In genomic region chr13:30464496-30465351, GRCh38 we compare ENCODE assay signal across 8 cellular contexts. TPM values are rescaled to one million over a fixed set of nuclear protein-coding genes. Genes with fewer than 3 reads are reported as not detected.
DNase-seq lines count a peak whose midpoint lies in the region; ATAC-seq and TF ChIP-seq lines count a peak whose summit lies in the region.

No MANE protein-coding gene starts in this region.

- TF ChIP-seq CTCF in liver (IDR thresholded peaks at IDR 0.05; ENCODE audit: low read depth, low read length, missing input control): no peak

- peak overlapping the region; percentile 98 to 99 for H3K27ac ChIP-seq in liver (ENCODE audit: low read depth in 1 of 2, low read length in 2 of 2)

- TF ChIP-seq RAD21 in liver (IDR thresholded peaks at IDR 0.05): no peak

- DNase-seq in SIG-M5 treated with dmso at 0.1 percent for 504 hours (lab: John Stamatoyannopoulos, UW; ENCODE audit: unreplicated experiment) (peak; percentile 65), SIG-M5 (lab: John Stamatoyannopoulos, UW) (no peak), NCI-H2196 treated with DMSO at 0.1 percent for 48 hours (lab: John Stamatoyannopoulos, UW; ENCODE audit: unreplicated experiment) (peak; percentile 6), dermis blood vessel endothelial cell (peak; percentile 81)
- DNase-seq in activated CD4-positive, alpha-beta T cell treated with anti-CD3 and anti-CD28 coated beads, Interleukin-2, amount 50 U/mL, for 24 hours (ENCODE audit: low read depth in 1 of 2, low spot score in 1 of 2): peak; percentile 59 to 60
- peak; percentile 82 for DNase-seq in stimulated activated CD4-positive, alpha-beta T cell treated with anti-CD3 and anti-CD28 coated beads, Interleukin-4, amount 100 ng/mL, for 4 hours

- under 1% methylated on average over 137 of the region's 139 CpGs for WGBS in liver

- no peaks in the 10 kb centered on the region for H3K27me3 ChIP-seq in liver (ENCODE audit: control insufficient read depth in 4 of 4, insufficient read depth in 4 of 4, low read length in 3 of 4)

- peaks cover 3 to 31% (median 21%) of the 10 kb centered on the region in 4 donors for H3K4me1 ChIP-seq in liver (ENCODE audit: control insufficient read depth in 4 of 4, insufficient read depth in 4 of 4, low read length in 3 of 4)

- ATAC-seq in HG02943 (IDR thresholded peaks at IDR 0.05; ENCODE audit: low read depth, unreplicated experiment): peak; percentile 30

- H3K4me3 ChIP-seq in liver (ENCODE audit: low read depth in 1 of 3, low read length in 3 of 3): peak overlapping the region; percentile 74 to 98 (median 91)

- H3K36me3 ChIP-seq in liver (ENCODE audit: control insufficient read depth in 4 of 4, insufficient read depth in 3 of 4, low read depth in 1 of 4, low read length in 3 of 4): peaks cover 0 to 8% (median 5%) of the 10 kb centered on the region in 4 donors

- peak overlapping the region; percentile 89 to 96 for H3K9ac ChIP-seq in liver (ENCODE audit: low read depth in 1 of 2, low read length in 2 of 2)

- H3K9me3 ChIP-seq in liver (ENCODE audit: control insufficient read depth in 4 of 4, low read length in 3 of 4): no peaks in the 10 kb centered on the region

TF ChIP-seq in liver, 16 proteins besides CTCF, POLR2A, EP300 and RAD21:
- TF ChIP-seq FOXA2 (IDR thresholded peaks at IDR 0.05): no peak
- TF ChIP-seq YY1 (IDR thresholded peaks at IDR 0.05): no peak
- peak; percentile 2 to 49 for TF ChIP-seq EGR1 (IDR thresholded peaks at IDR 0.05; ENCODE audit: low read depth in 2 of 2)
- peak; percentile 0 for TF ChIP-seq FOXA1 (IDR thresholded peaks at IDR 0.05)

RNA-seq across cellular contexts. Expression of gene HMGB1, which starts 1.0 kb away (rescaled TPM):
- 250 and 594 TPM in 2 replicates for total RNA-seq in dermis blood vessel endothelial cell
- total RNA-seq in liver: 100 to 1,000 TPM in 1 of 2 donors, 10 to 100 TPM in 1; 83.9 to 276 TPM
- polyA plus RNA-seq in liver: 100 to 1,000 TPM; 132 to 258 TPM

RNA-seq across cellular contexts. Expression of gene UBE2L5, which starts 42.4 kb away (rescaled TPM):
- total RNA-seq in dermis blood vessel endothelial cell (0.05 TPM in 1 of 2 replicates, not detected in the other), liver (not detected)
- under 1 TPM in 1 of 2 donors, not detected in 1; 0.10 TPM for polyA plus RNA-seq in liver
